Comparison of ENCODE assay signal across 16 cellular contexts in the genomic region with DNA sequence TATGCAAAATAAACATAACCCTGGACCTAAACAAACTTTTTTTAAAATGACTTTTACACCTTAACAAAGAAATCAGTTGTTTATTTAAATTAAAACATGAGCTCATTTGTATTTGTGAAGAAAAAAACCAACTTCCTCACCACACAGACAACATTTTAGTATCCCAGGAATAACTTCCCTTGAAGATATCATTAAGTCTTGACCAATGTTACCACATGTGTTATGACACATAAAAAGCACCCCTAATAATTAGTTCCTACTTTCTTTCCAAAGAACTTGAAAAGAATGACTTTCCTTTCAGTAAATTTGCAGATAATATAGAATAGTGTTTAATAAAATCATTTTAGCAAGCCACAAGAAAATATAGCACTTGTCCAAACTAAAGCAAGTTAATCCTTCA.
"Had no signal": no experiment of that assay in that cellular context is flagged by ENCODE, and none has a peak within 500 bp of the region (broad histone marks: within the 10 kb centered on the region; RNA-seq: fewer than 3 reads in every experiment).

No MANE protein-coding gene starts in this region.

- H3K27me3 ChIP-seq: foreskin keratinocyte, heart right ventricle, ovary, testis had no signal

- ATAC-seq: foreskin keratinocyte; heart right ventricle; natural killer cell treated with Interleukin-12 subunit alpha and Interleukin-12 subunit beta and Interleukin-15 and Interleukin-18, amount 100 ng/mL, for 72 hours had no signal

- H3K9me3 Mint-ChIP-seq: activated CD4-positive, alpha-beta T cell treated with anti-CD3 and anti-CD28 coated beads, Interleukin-2, amount 10 ng/mL, durations not matched to agents 7 days and 5 days; activated naive CD4-positive, alpha-beta T cell treated with anti-CD3 and anti-CD28 coated beads, Interleukin-2, amount 10 ng/mL, durations not matched to agents 7 days and 5 days; activated T-helper 2 cell treated with anti-CD3 and anti-CD28 coated beads, Interferon-gamma antibody, Interleukin-2, Interleukin-4, amounts not matched to agents 10 μg/mL and 5 μg/mL and 100 μg/mL, durations not matched to agents 14 hours and 24 hours and 36 hours; natural killer cell treated with Interleukin-12 subunit alpha and Interleukin-12 subunit beta and Interleukin-15 and Interleukin-18, amount 100 ng/mL, for 72 hours; stimulated activated naive CD8-positive, alpha-beta T cell treated with anti-CD3 and anti-CD28 coated beads, Interleukin-15, Interleukin-2, amounts not matched to agents 100 ng/mL and 50 ng/mL, for 24 hours had no signal

- H3K27ac ChIP-seq: foreskin keratinocyte, heart right ventricle, ovary, testis had no signal

- H3K4me1 Mint-ChIP-seq: activated naive CD4-positive, alpha-beta T cell treated with anti-CD3 and anti-CD28 coated beads, Interleukin-2, amount 10 ng/mL, durations not matched to agents 7 days and 5 days had no signal

- H3K36me3 ChIP-seq: ovary had no signal

- H3K27ac Mint-ChIP-seq: activated CD4-positive, alpha-beta T cell treated with anti-CD3 and anti-CD28 coated beads, Interleukin-2, amount 10 ng/mL, durations not matched to agents 7 days and 5 days; activated naive CD4-positive, alpha-beta T cell treated with anti-CD3 and anti-CD28 coated beads, Interleukin-2, amount 10 ng/mL, durations not matched to agents 7 days and 5 days; activated T-helper 2 cell treated with anti-CD3 and anti-CD28 coated beads, Interferon-gamma antibody, Interleukin-2, Interleukin-4, amounts not matched to agents 10 μg/mL and 5 μg/mL and 100 μg/mL, durations not matched to agents 14 hours and 24 hours and 36 hours; natural killer cell treated with Interleukin-12 subunit alpha and Interleukin-12 subunit beta and Interleukin-15 and Interleukin-18, amount 100 ng/mL, for 72 hours; stimulated activated naive CD8-positive, alpha-beta T cell treated with anti-CD3 and anti-CD28 coated beads, Interleukin-15, Interleukin-2, amounts not matched to agents 100 ng/mL and 50 ng/mL, for 24 hours had no signal

- FAIRE-seq: endothelial cell of umbilical vein had no signal

- H3K9me3 ChIP-seq: heart right ventricle, ovary, testis had no signal

- H3K27me3 Mint-ChIP-seq: activated CD4-positive, alpha-beta T cell treated with anti-CD3 and anti-CD28 coated beads, Interleukin-2, amount 10 ng/mL, durations not matched to agents 7 days and 5 days; activated naive CD4-positive, alpha-beta T cell treated with anti-CD3 and anti-CD28 coated beads, Interleukin-2, amount 10 ng/mL, durations not matched to agents 7 days and 5 days; natural killer cell treated with Interleukin-12 subunit alpha and Interleukin-12 subunit beta and Interleukin-15 and Interleukin-18, amount 100 ng/mL, for 72 hours; stimulated activated naive CD8-positive, alpha-beta T cell treated with anti-CD3 and anti-CD28 coated beads, Interleukin-15, Interleukin-2, amounts not matched to agents 100 ng/mL and 50 ng/mL, for 24 hours had no signal

- H3K4me3 ChIP-seq: heart right ventricle, ovary, testis had no signal

- H3K4me1 ChIP-seq: testis had no signal

- H3K4me3 Mint-ChIP-seq: activated CD4-positive, alpha-beta T cell treated with anti-CD3 and anti-CD28 coated beads, Interleukin-2, amount 10 ng/mL, durations not matched to agents 7 days and 5 days; activated naive CD4-positive, alpha-beta T cell treated with anti-CD3 and anti-CD28 coated beads, Interleukin-2, amount 10 ng/mL, durations not matched to agents 7 days and 5 days; natural killer cell treated with Interleukin-12 subunit alpha and Interleukin-12 subunit beta and Interleukin-15 and Interleukin-18, amount 100 ng/mL, for 72 hours; stimulated activated naive CD8-positive, alpha-beta T cell treated with anti-CD3 and anti-CD28 coated beads, Interleukin-15, Interleukin-2, amounts not matched to agents 100 ng/mL and 50 ng/mL, for 24 hours had no signal

- DNase-seq: activated CD4-positive, alpha-beta T cell treated with anti-CD3 and anti-CD28 coated beads, Interleukin-2, amount 10 ng/mL, durations not matched to agents 7 days and 5 days; activated CD4-positive, CD25-positive, alpha-beta regulatory T cell; activated CD8-positive, alpha-beta memory T cell treated with anti-CD3 and anti-CD28 coated beads for 24 hours; activated naive CD4-positive, alpha-beta T cell treated with anti-CD3 and anti-CD28 coated beads, Interleukin-2, amount 10 ng/mL, durations not matched to agents 7 days and 5 days; heart right ventricle; left ventricle myocardium superior; mesenchymal stem cell; ovary; stimulated activated CD4-positive, alpha-beta T cell treated with anti-CD3 and anti-CD28 coated beads, Interleukin-15, amount 100 ng/mL, for 24 hours; stimulated activated CD4-positive, alpha-beta T cell treated with anti-CD3 and anti-CD28 coated beads, Interleukin-4, amount 100 ng/mL, for 24 hours; testis had no signal
